8 cellular contexts compared by ENCODE assay signal in genomic region chr1:204128964-204129896, GRCh38. TPM values are rescaled to one million over a fixed set of nuclear protein-coding genes. Genes with fewer than 3 reads are reported as not detected.
DNase-seq lines count a peak whose midpoint lies in the region; ATAC-seq and TF ChIP-seq lines count a peak whose summit lies in the region.

No MANE protein-coding gene starts in this region.

- peaks cover 3% of the 10 kb centered on the region for H3K27me3 Mint-ChIP-seq in IgD-negative memory B cell
- H3K27me3 Mint-ChIP-seq in activated T-helper 1 cell treated with anti-CD3 and anti-CD28 coated beads, Interleukin-12 subunit alpha, Interleukin-12 subunit beta, Interleukin-2, Interleukin-4 antibody, amounts not matched to agents 30 ng/mL and 10 ng/mL and 1 ng/mL, durations not matched to agents 14 hours and 24 hours and 36 hours (ENCODE audit: insufficient read depth), result peaks cover 3% of the 10 kb centered on the region
- H3K27me3 Mint-ChIP-seq in naive thymus-derived CD8-positive, alpha-beta T cell, result peaks cover 0 to 3% (median 0%) of the 10 kb centered on the region in 5 donors

- H3K4me1 ChIP-seq in DOHH2 (ENCODE audit: control insufficient read depth, low read length), result peaks cover 2% of the 10 kb centered on the region

- no peak overlapping the region for H3K4me3 Mint-ChIP-seq in IgD-negative memory B cell
- H3K4me3 Mint-ChIP-seq in activated T-helper 1 cell treated with anti-CD3 and anti-CD28 coated beads, Interleukin-12 subunit alpha, Interleukin-12 subunit beta, Interleukin-2, Interleukin-4 antibody, amounts not matched to agents 30 ng/mL and 10 ng/mL and 1 ng/mL, durations not matched to agents 14 hours and 24 hours and 36 hours, result no peak overlapping the region
- peak overlapping the region in 4 of 10 donors; percentile 34 to 43 (median 39) for H3K4me3 Mint-ChIP-seq in naive thymus-derived CD8-positive, alpha-beta T cell

- H3K4me1 Mint-ChIP-seq in IgD-negative memory B cell, result peaks cover 0 to 10% (median 6%) of the 10 kb centered on the region in 3 donors
- H3K4me1 Mint-ChIP-seq in activated T-helper 1 cell treated with anti-CD3 and anti-CD28 coated beads, Interleukin-12 subunit alpha, Interleukin-12 subunit beta, Interleukin-2, Interleukin-4 antibody, amounts not matched to agents 30 ng/mL and 10 ng/mL and 1 ng/mL, durations not matched to agents 14 hours and 24 hours and 36 hours (ENCODE audit: low read depth), result peaks cover 8% of the 10 kb centered on the region
- peaks cover 2 to 11% (median 5%) of the 10 kb centered on the region in 4 donors for H3K4me1 Mint-ChIP-seq in naive thymus-derived CD8-positive, alpha-beta T cell

- H3K36me3 Mint-ChIP-seq in IgD-negative memory B cell, result no peaks in the 10 kb centered on the region
- H3K36me3 Mint-ChIP-seq in activated T-helper 1 cell treated with anti-CD3 and anti-CD28 coated beads, Interleukin-12 subunit alpha, Interleukin-12 subunit beta, Interleukin-2, Interleukin-4 antibody, amounts not matched to agents 30 ng/mL and 10 ng/mL and 1 ng/mL, durations not matched to agents 14 hours and 24 hours and 36 hours (ENCODE audit: low read depth), result no peaks in the 10 kb centered on the region
- H3K36me3 Mint-ChIP-seq in naive thymus-derived CD8-positive, alpha-beta T cell, result no peaks in the 10 kb centered on the region

- no peaks in the 10 kb centered on the region for H3K9me3 Mint-ChIP-seq in IgD-negative memory B cell
- H3K9me3 Mint-ChIP-seq in activated T-helper 1 cell treated with anti-CD3 and anti-CD28 coated beads, Interleukin-12 subunit alpha, Interleukin-12 subunit beta, Interleukin-2, Interleukin-4 antibody, amounts not matched to agents 30 ng/mL and 10 ng/mL and 1 ng/mL, durations not matched to agents 14 hours and 24 hours and 36 hours, result no peaks in the 10 kb centered on the region
- H3K9me3 Mint-ChIP-seq in naive thymus-derived CD8-positive, alpha-beta T cell, result no peaks in the 10 kb centered on the region

- DNase-seq in activated T-helper 1 cell treated with anti-CD3 and anti-CD28 coated beads, Interleukin-12 subunit alpha, Interleukin-12 subunit beta, Interleukin-2, Interleukin-4 antibody, amounts not matched to agents 30 ng/mL and 10 ng/mL and 1 ng/mL, durations not matched to agents 14 hours and 24 hours and 36 hours (ENCODE audit: low spot score), result peak; percentile 44
- peak; percentile 57 for DNase-seq in fibroblast of peridontal ligament (ENCODE audit: extremely low read depth)
- peak; percentile 25 to 73 (median 54) for DNase-seq in naive thymus-derived CD8-positive, alpha-beta T cell
- peak; percentile 4 to 44 (median 32) for DNase-seq in stimulated activated naive CD4-positive, alpha-beta T cell (lab: John Stamatoyannopoulos, UW)

- no peaks in the 10 kb centered on the region for H3K9me3 ChIP-seq in DOHH2 (ENCODE audit: control insufficient read depth, insufficient read depth, low read length)

- H3K79me2 ChIP-seq in DOHH2 (ENCODE audit: control insufficient read depth, low read length), result no peaks in the 10 kb centered on the region

- H3K36me3 ChIP-seq in DOHH2 (ENCODE audit: control insufficient read depth, low read length), result no peaks in the 10 kb centered on the region

- ATAC-seq in naive thymus-derived CD8-positive, alpha-beta T cell, result peak; percentile 82 to 97
- no peak for ATAC-seq in GM21825 (IDR thresholded peaks at IDR 0.05; ENCODE audit: unreplicated experiment)

- no peaks in the 10 kb centered on the region for H3K9me2 ChIP-seq in DOHH2 (replicated peaks; ENCODE audit: control insufficient read depth, low read length)

- intact Hi-C loops in activated T-helper 1 cell treated with anti-CD3 and anti-CD28 coated beads, Interleukin-12 subunit alpha, Interleukin-12 subunit beta, Interleukin-2, Interleukin-4 antibody, amounts not matched to agents 30 ng/mL and 10 ng/mL and 1 ng/mL, durations not matched to agents 14 hours and 24 hours and 36 hours (cut with micrococcal nuclease), result loop anchor here (1.0 kb wide), 1 partner anchor 268 kb away; the partner anchor contains the start of gene SNRPE

- H3F3A ChIP-seq in DOHH2 (ENCODE audit: control insufficient read depth, insufficient read depth), result no peaks in the 10 kb centered on the region

- no peak overlapping the region for H3K27ac ChIP-seq in DOHH2 (ENCODE audit: low read depth, low read length)

- H4K20me1 ChIP-seq in DOHH2 (ENCODE audit: control insufficient read depth, insufficient read depth, low read depth, low read length), result no peaks in the 10 kb centered on the region

- no peak overlapping the region for H3K4me3 ChIP-seq in DOHH2 (ENCODE audit: low read length)

- TF ChIP-seq CTCF in DOHH2 (IDR thresholded peaks at IDR 0.05; ENCODE audit: low read depth, low read length, poor library complexity, severe bottlenecking), result peak; percentile 84

- peak overlapping the region in 2 of 3 donors; percentile 28 to 47 for H3K27ac Mint-ChIP-seq in IgD-negative memory B cell
- peak overlapping the region; percentile 58 for H3K27ac Mint-ChIP-seq in activated T-helper 1 cell treated with anti-CD3 and anti-CD28 coated beads, Interleukin-12 subunit alpha, Interleukin-12 subunit beta, Interleukin-2, Interleukin-4 antibody, amounts not matched to agents 30 ng/mL and 10 ng/mL and 1 ng/mL, durations not matched to agents 14 hours and 24 hours and 36 hours
- peak overlapping the region in 3 of 10 donors; percentile 28 to 80 (median 65) for H3K27ac Mint-ChIP-seq in naive thymus-derived CD8-positive, alpha-beta T cell

- H3K27me3 ChIP-seq in DOHH2 (ENCODE audit: control insufficient read depth, low read length), result peaks cover 4% of the 10 kb centered on the region; the same call in 1 of the 2 replicates

- POLR2A ChIA-PET in naive thymus-derived CD8-positive, alpha-beta T cell (lab: Charles Lee), result interaction anchor here (0.5 to 1.5 kb wide), 2 partner anchors 269 to 830 kb away, joined by 3 to 16 read pairs; partner anchors contain the start of gene SNRPE

- H3K4me2 ChIP-seq in DOHH2 (ENCODE audit: low read length), result peak overlapping the region; percentile 24

TF ChIP-seq in PFSK-1, 5 proteins besides CTCF, POLR2A, EP300 and RAD21:
- TF ChIP-seq, protein P1, sequence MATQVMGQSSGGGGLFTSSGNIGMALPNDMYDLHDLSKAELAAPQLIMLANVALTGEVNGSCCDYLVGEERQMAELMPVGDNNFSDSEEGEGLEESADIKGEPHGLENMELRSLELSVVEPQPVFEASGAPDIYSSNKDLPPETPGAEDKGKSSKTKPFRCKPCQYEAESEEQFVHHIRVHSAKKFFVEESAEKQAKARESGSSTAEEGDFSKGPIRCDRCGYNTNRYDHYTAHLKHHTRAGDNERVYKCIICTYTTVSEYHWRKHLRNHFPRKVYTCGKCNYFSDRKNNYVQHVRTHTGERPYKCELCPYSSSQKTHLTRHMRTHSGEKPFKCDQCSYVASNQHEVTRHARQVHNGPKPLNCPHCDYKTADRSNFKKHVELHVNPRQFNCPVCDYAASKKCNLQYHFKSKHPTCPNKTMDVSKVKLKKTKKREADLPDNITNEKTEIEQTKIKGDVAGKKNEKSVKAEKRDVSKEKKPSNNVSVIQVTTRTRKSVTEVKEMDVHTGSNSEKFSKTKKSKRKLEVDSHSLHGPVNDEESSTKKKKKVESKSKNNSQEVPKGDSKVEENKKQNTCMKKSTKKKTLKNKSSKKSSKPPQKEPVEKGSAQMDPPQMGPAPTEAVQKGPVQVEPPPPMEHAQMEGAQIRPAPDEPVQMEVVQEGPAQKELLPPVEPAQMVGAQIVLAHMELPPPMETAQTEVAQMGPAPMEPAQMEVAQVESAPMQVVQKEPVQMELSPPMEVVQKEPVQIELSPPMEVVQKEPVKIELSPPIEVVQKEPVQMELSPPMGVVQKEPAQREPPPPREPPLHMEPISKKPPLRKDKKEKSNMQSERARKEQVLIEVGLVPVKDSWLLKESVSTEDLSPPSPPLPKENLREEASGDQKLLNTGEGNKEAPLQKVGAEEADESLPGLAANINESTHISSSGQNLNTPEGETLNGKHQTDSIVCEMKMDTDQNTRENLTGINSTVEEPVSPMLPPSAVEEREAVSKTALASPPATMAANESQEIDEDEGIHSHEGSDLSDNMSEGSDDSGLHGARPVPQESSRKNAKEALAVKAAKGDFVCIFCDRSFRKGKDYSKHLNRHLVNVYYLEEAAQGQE (IDR thresholded peaks at IDR 0.05; ENCODE audit: insufficient read depth in 1 of 2, low read depth in 2 of 2, low read length in 2 of 2), result no peak
- TF ChIP-seq FOXP2 (optimal IDR thresholded peaks at IDR 0.05; ENCODE audit: borderline replicate concordance, extremely low read depth, extremely low read length, insufficient read depth) (peak; percentile 55), TAF1 (IDR thresholded peaks at IDR 0.05; ENCODE audit: borderline replicate concordance, insufficient read depth, low read length) (no peak), POLR2AphosphoS5 (IDR thresholded peaks at IDR 0.05; ENCODE audit: low read depth, low read length) (no peak)

RNA-seq across cellular contexts. Expression of gene ETNK2, which starts 22.6 kb away (rescaled TPM):
- polyA plus RNA-seq in IgD-negative memory B cell, result 1.5 TPM
- 1.4 TPM for polyA plus RNA-seq in PFSK-1 (2012; ENCODE audit: insufficient read length, low read depth)
- 0.16 TPM in 1 of 2 replicates, not detected in the other for total RNA-seq in activated T-helper 1 cell treated with anti-CD3 and anti-CD28 coated beads, Interleukin-12 subunit alpha, Interleukin-12 subunit beta, Interleukin-2, Interleukin-4 antibody, amounts not matched to agents 30 ng/mL and 10 ng/mL and 1 ng/mL, durations not matched to agents 14 hours and 24 hours and 36 hours
- 1 to 10 TPM; 4.2 to 5.2 TPM for total RNA-seq in naive thymus-derived CD8-positive, alpha-beta T cell
- polyA plus RNA-seq in naive thymus-derived CD8-positive, alpha-beta T cell, result 1 to 10 TPM; 3.8 to 4.2 (median 4.2) TPM

RNA-seq across cellular contexts. Expression of gene REN, which starts 36.9 kb away (rescaled TPM):
- polyA plus RNA-seq in IgD-negative memory B cell, result not detected
- not detected for polyA plus RNA-seq in PFSK-1 (2012; ENCODE audit: insufficient read length, low read depth)
- total RNA-seq in activated T-helper 1 cell treated with anti-CD3 and anti-CD28 coated beads, Interleukin-12 subunit alpha, Interleukin-12 subunit beta, Interleukin-2, Interleukin-4 antibody, amounts not matched to agents 30 ng/mL and 10 ng/mL and 1 ng/mL, durations not matched to agents 14 hours and 24 hours and 36 hours, result not detected in 2 replicates
- not detected for total RNA-seq in naive thymus-derived CD8-positive, alpha-beta T cell
- polyA plus RNA-seq in naive thymus-derived CD8-positive, alpha-beta T cell, result not detected

RNA-seq across cellular contexts. Expression of gene SOX13, which starts 56.3 kb away (rescaled TPM):
- 0.33 TPM for polyA plus RNA-seq in IgD-negative memory B cell
- 1.8 TPM for polyA plus RNA-seq in PFSK-1 (2012; ENCODE audit: insufficient read length, low read depth)
- total RNA-seq in activated T-helper 1 cell treated with anti-CD3 and anti-CD28 coated beads, Interleukin-12 subunit alpha, Interleukin-12 subunit beta, Interleukin-2, Interleukin-4 antibody, amounts not matched to agents 30 ng/mL and 10 ng/mL and 1 ng/mL, durations not matched to agents 14 hours and 24 hours and 36 hours, result 0.23 TPM in 1 of 2 replicates, not detected in the other
- under 1 TPM; 0.29 to 0.77 TPM for total RNA-seq in naive thymus-derived CD8-positive, alpha-beta T cell
- polyA plus RNA-seq in naive thymus-derived CD8-positive, alpha-beta T cell, result under 1 TPM in 2 of 3 donors, not detected in 1; 0.32 to 0.50 TPM
